11 cellular contexts compared by ENCODE assay signal in genomic region chr4:141439223-141439622, GRCh38.
"Had no signal": no experiment of that assay in that cellular context is flagged by ENCODE, and none has a peak within 500 bp of the region (broad histone marks: within the 10 kb centered on the region; RNA-seq: fewer than 3 reads in every experiment).

No MANE protein-coding gene starts in this region.

- H3K4me3 ChIP-seq: GM23248, GM23338, HAP-1 had no signal

- H3K36me3 ChIP-seq: HAP-1 had no signal

- H3K9me3 ChIP-seq: HAP-1 had no signal

- DNase-seq: GM23248, GOT3, H7, H9, HCEC 1CT, HFFc6 had no signal

- H3K27ac ChIP-seq: GM23248 had no signal

- H3K4me1 ChIP-seq: HAP-1 had no signal

- H3K4me2 ChIP-seq: GM23338 had no signal

- H2AFZ ChIP-seq: GM23248, GM23338 had no signal

- FAIRE-seq: H1, H54 had no signal

- H3K9ac ChIP-seq: GM23248 had no signal

- ATAC-seq: GM23338, HCT116 had no signal
